1 cellular context compared by ENCODE assay signal in genomic region chr19:43789029-43789428, GRCh38.
TF ChIP-seq lines count a peak whose summit lies in the region.

No MANE protein-coding gene starts in this region.

TF ChIP-seq in HepG2, 621 proteins besides CTCF, POLR2A, EP300 and RAD21 (continued from another document and continues in another):
- TF ChIP-seq PATZ1 (CRISPR knock-in tag; IDR thresholded peaks at IDR 0.05) (peak; percentile 39; the same call in 1 of the 2 replicates), ZNF546 (CRISPR knock-in tag; conservative IDR thresholded peaks at IDR 0.05) (0 out of 2 replicates have a peak, but pooled peaks have one; percentile 52), SOX6 (IDR thresholded peaks at IDR 0.05) (no peak), SOX6 (CRISPR knock-in tag; IDR thresholded peaks at IDR 0.05) (no peak), SMAD3 (CRISPR knock-in tag; IDR thresholded peaks at IDR 0.05) (peak; percentile 67; the same call in 1 of the 2 replicates), HDAC2 (CRISPR knock-in tag; IDR thresholded peaks at IDR 0.05) (no peak), BRF2 (CRISPR knock-in tag; IDR thresholded peaks at IDR 0.05) (no peak), NR2C2 (CRISPR knock-in tag; IDR thresholded peaks at IDR 0.05; ENCODE audit: borderline replicate concordance) (no peak), ZNF790 (CRISPR knock-in tag; IDR thresholded peaks at IDR 0.05; ENCODE audit: borderline replicate concordance) (no peak), SRSF4 (IDR thresholded peaks at IDR 0.05; ENCODE audit: low read depth, low read length, poor library complexity, severe bottlenecking) (no peak), ZSCAN22 (CRISPR knock-in tag; IDR thresholded peaks at IDR 0.05) (no peak), RXRA (CRISPR knock-in tag; IDR thresholded peaks at IDR 0.05) (no peak), CEBPB (IDR thresholded peaks at IDR 0.05; ENCODE audit: borderline replicate concordance, low read depth, low read length) (no peak), HOXA5 (CRISPR knock-in tag; IDR thresholded peaks at IDR 0.05) (no peak), CENPT (CRISPR knock-in tag; IDR thresholded peaks at IDR 0.05; ENCODE audit: low read depth) (no peak), ZNF296 (CRISPR knock-in tag; conservative IDR thresholded peaks at IDR 0.05) (0 out of 2 replicates have a peak, but pooled peaks have one; percentile 50), NCOR1 (IDR thresholded peaks at IDR 0.05; ENCODE audit: borderline replicate concordance, low read length) (no peak), HMG20B (CRISPR knock-in tag; conservative IDR thresholded peaks at IDR 0.05) (peak; percentile 76; the same call in 1 of the 2 replicates), AGO2 (optimal IDR thresholded peaks at IDR 0.05; ENCODE audit: low read depth, low read length) (no peak), AHDC1 (CRISPR knock-in tag; IDR thresholded peaks at IDR 0.05; ENCODE audit: borderline replicate concordance) (no peak), ZBTB37 (CRISPR knock-in tag; IDR thresholded peaks at IDR 0.05) (no peak), ZNF33A (CRISPR knock-in tag; IDR thresholded peaks at IDR 0.05; ENCODE audit: borderline replicate concordance) (no peak), TOPORS (CRISPR knock-in tag; IDR thresholded peaks at IDR 0.05) (no peak), JUND (CRISPR knock-in tag; IDR thresholded peaks at IDR 0.05) (no peak), ZNF207 (IDR thresholded peaks at IDR 0.05; ENCODE audit: borderline replicate concordance) (no peak), HNRNPL (IDR thresholded peaks at IDR 0.05; ENCODE audit: low read depth, low read length) (no peak), THAP11 (CRISPR knock-in tag; IDR thresholded peaks at IDR 0.05) (0 out of 2 replicates have a peak, but pooled peaks have one; percentile 28), JARID2 (CRISPR knock-in tag; IDR thresholded peaks at IDR 0.05; ENCODE audit: insufficient replicate concordance) (no peak), MAX (IDR thresholded peaks at IDR 0.05) (no peak), NFIB (CRISPR knock-in tag; IDR thresholded peaks at IDR 0.05; ENCODE audit: borderline replicate concordance) (no peak), IRF1 (CRISPR knock-in tag; IDR thresholded peaks at IDR 0.05; ENCODE audit: low read depth) (no peak), MED1 (CRISPR knock-in tag; IDR thresholded peaks at IDR 0.05) (no peak), ZNF44 (CRISPR knock-in tag; IDR thresholded peaks at IDR 0.05) (no peak), RFX1 (IDR thresholded peaks at IDR 0.05) (no peak), SKIL (CRISPR knock-in tag; IDR thresholded peaks at IDR 0.05; ENCODE audit: borderline replicate concordance) (no peak), HNRNPH1 (optimal IDR thresholded peaks at IDR 0.05; ENCODE audit: low read depth, low read length) (no peak), HNRNPLL (IDR thresholded peaks at IDR 0.05; ENCODE audit: low read depth, low read length, poor library complexity, severe bottlenecking) (no peak), ZNF576 (CRISPR knock-in tag; IDR thresholded peaks at IDR 0.05) (no peak), RAD51 (IDR thresholded peaks at IDR 0.05; ENCODE audit: borderline replicate concordance) (no peak), ZNF557 (CRISPR knock-in tag; IDR thresholded peaks at IDR 0.05) (no peak), ZBTB49 (CRISPR knock-in tag; IDR thresholded peaks at IDR 0.05; ENCODE audit: borderline replicate concordance) (peak; percentile 96; the same call in 1 of the 2 replicates), ZNF800 (CRISPR knock-in tag; IDR thresholded peaks at IDR 0.05) (no peak), ARNT (IDR thresholded peaks at IDR 0.05) (no peak), MEIS2 (CRISPR knock-in tag; IDR thresholded peaks at IDR 0.05) (no peak), TRAFD1 (CRISPR knock-in tag; IDR thresholded peaks at IDR 0.05; ENCODE audit: borderline replicate concordance) (no peak), ZNF138 (CRISPR knock-in tag; IDR thresholded peaks at IDR 0.05; ENCODE audit: low read depth) (0 out of 2 replicates have a peak, but pooled peaks have one; percentile 34)
